Comparison of ENCODE assay signal across 8 cellular contexts in the genomic region with DNA sequence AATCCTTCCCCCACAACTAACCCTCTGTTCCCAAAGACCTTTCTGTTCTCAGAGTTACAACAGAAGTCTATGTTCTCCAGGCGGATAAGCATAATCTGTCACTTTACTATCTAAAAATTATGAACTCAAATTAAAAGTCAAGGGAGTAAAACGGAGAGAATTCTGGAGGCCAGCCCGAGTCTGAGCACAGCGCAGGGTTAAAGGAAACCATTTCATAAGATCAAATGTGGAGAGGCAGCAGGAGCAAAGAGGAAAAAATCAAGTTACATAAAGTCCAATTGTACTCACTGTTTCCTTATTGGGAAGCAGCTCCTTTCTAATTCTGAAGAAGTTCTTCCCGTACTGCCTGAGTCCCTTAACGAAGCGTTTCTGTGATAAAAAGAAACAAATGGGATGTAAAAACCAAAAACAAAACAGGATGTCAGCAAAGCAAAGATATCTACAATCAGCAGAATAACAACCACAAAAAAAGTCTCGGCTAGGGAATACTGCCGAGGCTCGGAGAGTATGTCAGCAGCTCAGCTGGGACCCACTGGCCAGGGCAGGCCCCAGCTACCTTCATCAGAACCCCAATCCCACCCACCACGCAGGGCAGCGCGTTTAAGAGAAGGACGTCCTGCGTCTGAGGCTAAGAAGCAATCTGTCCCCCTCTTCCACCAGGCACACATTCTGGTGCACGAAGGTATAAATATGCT.
DNase-seq lines count a peak whose midpoint lies in the region; ATAC-seq and TF ChIP-seq lines count a peak whose summit lies in the region.

No MANE protein-coding gene starts in this region.

- ATAC-seq in stimulated activated naive CD8-positive, alpha-beta T cell treated with anti-CD3 and anti-CD28 coated beads, Interleukin-15, Interleukin-2, amounts not matched to agents 100 U/mL and 50 U/mL, for 24 hours: no peak
- ATAC-seq in GM21423 (IDR thresholded peaks at IDR 0.05; ENCODE audit: unreplicated experiment): no peak

- H3K9me3 ChIP-seq in ascending aorta: no peaks in the 10 kb centered on the region

- H3K27me3 ChIP-seq in ascending aorta: no peaks in the 10 kb centered on the region

- peak overlapping the region; percentile 66 to 97 for H3K4me3 ChIP-seq in ascending aorta
- peak overlapping the region; percentile 65 for H3K4me3 ChIP-seq in iPS-11a (ENCODE audit: low read depth, low read length)

- peaks cover 8% of the 10 kb centered on the region in 2 donors for H3K36me3 ChIP-seq in ascending aorta

- TF ChIP-seq CTCF in ascending aorta (IDR thresholded peaks at IDR 0.05): no peak

- peak overlapping the region; percentile 96 to 99 for H3K27ac ChIP-seq in ascending aorta

- H3K4me1 ChIP-seq in ascending aorta: peaks cover 11 to 31% of the 10 kb centered on the region in 2 donors

- DNase-seq in activated CD4-positive, alpha-beta T cell treated with anti-CD3 and anti-CD28 coated beads, Interleukin-2, amount 50 U/mL, for 48 hours: peak; percentile 19 to 29
- DNase-seq in activated CD4-positive, alpha-beta T cell treated with anti-CD3 and anti-CD28 coated beads, Interleukin-2, amount 50 U/mL, for 4 hours: no peak
- DNase-seq in ascending aorta (ENCODE audit: low spot score in 2 of 2): no peak
- peak; percentile 28 for DNase-seq in stimulated activated naive CD8-positive, alpha-beta T cell treated with anti-CD3 and anti-CD28 coated beads, Interleukin-15, Interleukin-2, amounts not matched to agents 100 U/mL and 50 U/mL, for 24 hours
- DNase-seq in DMS153 treated with DMSO at 0.1 percent for 48 hours (lab: John Stamatoyannopoulos, UW; ENCODE audit: unreplicated experiment): no peak
- DNase-seq in dedifferentiated amniotic fluid mesenchymal stem cell (ENCODE audit: extremely low spot score): no peak

- intact Hi-C loops in ascending aorta (cut with DNase I): loop anchor here (1.0 to 5.0 kb wide), 4 partner anchors 10 to 280 kb away; no protein-coding TSS in a partner anchor

Comparison
In these comparisons a context has a peak if more than half of its experiments do, and no peak if none do; other contexts are left out.
1. DNase-seq: peak in activated CD4-positive, alpha-beta T cell treated with anti-CD3 and anti-CD28 coated beads, Interleukin-2, amount 50 U/mL, for 48 hours (2 of 2) and stimulated activated naive CD8-positive, alpha-beta T cell treated with anti-CD3 and anti-CD28 coated beads, Interleukin-15, Interleukin-2, amounts not matched to agents 100 U/mL and 50 U/mL, for 24 hours (single experiment); none in activated CD4-positive, alpha-beta T cell treated with anti-CD3 and anti-CD28 coated beads, Interleukin-2, amount 50 U/mL, for 4 hours (0 of 2), ascending aorta (0 of 2), DMS153 treated with DMSO at 0.1 percent for 48 hours (single experiment) and dedifferentiated amniotic fluid mesenchymal stem cell (single experiment).